ENCODE assay signal across 8 cellular contexts in the genomic region with DNA sequence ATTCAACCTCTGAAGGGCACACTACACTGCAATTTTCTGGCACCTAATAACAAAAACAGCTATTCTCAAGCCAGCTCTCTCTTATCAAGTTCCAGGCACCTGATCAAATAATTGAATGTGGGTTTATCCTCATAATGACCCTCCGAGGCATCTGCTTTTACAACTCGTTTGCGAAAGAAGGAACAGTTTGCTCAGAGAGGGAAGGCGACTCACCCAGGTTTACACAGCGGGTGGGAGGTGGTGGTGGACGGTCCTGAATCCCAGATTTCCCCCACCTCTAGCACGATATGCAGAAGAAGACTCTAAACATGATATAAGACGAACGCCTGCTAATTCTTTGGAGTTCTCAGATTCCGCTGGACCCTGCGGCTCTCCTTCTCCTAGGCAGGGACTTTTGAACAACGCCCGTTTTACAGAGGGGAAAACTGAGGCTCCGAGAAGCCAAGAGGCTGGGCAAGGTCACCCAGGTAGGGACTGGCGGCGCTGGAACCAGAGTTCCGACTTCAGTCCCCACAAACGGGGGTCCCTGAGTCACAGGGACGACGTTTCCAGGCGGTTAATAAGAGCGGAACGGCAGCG. TPM values are rescaled to one million over a fixed set of nuclear protein-coding genes. Genes with fewer than 3 reads are reported as not detected.
A peak's percentile ranks its signal among the peaks of the same experiment; 100 is the strongest.
DNase-seq lines count a peak whose midpoint lies in the region; ATAC-seq and TF ChIP-seq lines count a peak whose summit lies in the region.

No MANE protein-coding gene starts in this region.

- intact Hi-C loops in HCT116 (cut with micrococcal nuclease) = no loop called here

- H3K4me3 ChIP-seq in HCT116 (replicated peaks in 1 of 2; ENCODE audit: low read depth in 1 of 2, low read length in 2 of 2) (peak overlapping the region; percentile 84 to 99), WI38 (ENCODE audit: low read depth, low read length) (peak overlapping the region; percentile 99), smooth muscle cell (peak overlapping the region; percentile 85)

- POLR2A ChIA-PET in HCT116 (lab: Charles Lee) = interaction anchor here (1.1 kb wide), 1 partner anchor 307 kb away, joined by 4 read pairs; the partner anchor contains the start of gene GADD45B

- 3% methylated on average over 24 of the region's 24 CpGs for WGBS in smooth muscle cell (ENCODE audit: low lambda C conversion rate)

- H3K36me3 ChIP-seq in HCT116 (ENCODE audit: control insufficient read depth in 1 of 2, insufficient read depth in 2 of 2, low read length in 2 of 2) = peaks cover 2 to 15% of the 10 kb centered on the region in 2 experiments; a peak in 2 of 4 replicates
- H3K36me3 ChIP-seq in smooth muscle cell (ENCODE audit: low read depth) = no peaks in the 10 kb centered on the region

- H3K9me2 ChIP-seq in HCT116 (ENCODE audit: insufficient read depth) = no peaks in the 10 kb centered on the region

- DNase-seq in HCT116 (ENCODE audit: low read depth, low spot score) (no peak), foreskin keratinocyte (no peak), smooth muscle cell (lab: John Stamatoyannopoulos, UW; ENCODE audit: unreplicated experiment) (no peak), ACHN (no peak), DMS79 treated with DMSO at 0.1 percent for 48 hours (lab: John Stamatoyannopoulos, UW) (no peak)
- no peak for DNase-seq in NK-92 treated with Interleukin-12 subunit alpha and Interleukin-12 subunit beta, amount 100 ng/mL, for 24 hours (lab: John Stamatoyannopoulos, UW)

- no TSS peak for BruUV-seq in HCT116 (replicated peaks; lab: Mats Ljungman, UMichigan)

- TF ChIP-seq RAD21 in HCT116 (IDR thresholded peaks at IDR 0.05; ENCODE audit: low read depth) = no peak

- H3K27me3 ChIP-seq in HCT116 (ENCODE audit: insufficient read depth, low read length) (no peaks in the 10 kb centered on the region), foreskin keratinocyte (no peaks in the 10 kb centered on the region), smooth muscle cell (ENCODE audit: low read depth) (no peaks in the 10 kb centered on the region)

- no peak for TF ChIP-seq POLR2A in HCT116 (IDR thresholded peaks at IDR 0.05; ENCODE audit: borderline replicate concordance, extremely low read depth, insufficient read depth, insufficient read length)

- H3K4me2 ChIP-seq in HCT116 (ENCODE audit: low read length) = peak overlapping the region; percentile 94
- H3K4me2 ChIP-seq in smooth muscle cell = peak overlapping the region; percentile 91

- H4K20me1 ChIP-seq in HCT116 (ENCODE audit: insufficient read depth) = peaks cover 6% of the 10 kb centered on the region; the same call in 1 of the 2 replicates
- peaks cover 50% of the 10 kb centered on the region for H4K20me1 ChIP-seq in smooth muscle cell (ENCODE audit: low read depth)

- RAD21 ChIA-PET in HCT116 (lab: Charles Lee; ENCODE audit: low non-redundant PET in 1 of 2, low total read pairs in 2 of 2, uncharacterized antibody in 2 of 2, unreplicated experiment in 2 of 2) = no interaction called here

- peaks cover 7% of the 10 kb centered on the region for H3F3A ChIP-seq in smooth muscle cell (ENCODE audit: low read depth)

- in situ Hi-C loops in ACHN (cut with HindIII; ENCODE audit: low pct_ligation_motif_present, low pct_unique_long_range_greater_than_20kb, low sequenced_read_pairs) = no loop called here

- ATAC-seq in HCT116 (no peak), foreskin keratinocyte (no peak), HG03280 (IDR thresholded peaks at IDR 0.05; ENCODE audit: unreplicated experiment) (no peak)

- H3K9ac ChIP-seq in HCT116 (ENCODE audit: low read length) = peak overlapping the region; percentile 99
- H3K9ac ChIP-seq in smooth muscle cell (ENCODE audit: low read depth) = peak overlapping the region; percentile 99

- H3K27ac ChIP-seq in HCT116 (ENCODE audit: low read depth, low read length) = peak overlapping the region; percentile 87
- H3K27ac ChIP-seq in foreskin keratinocyte = peak overlapping the region; percentile 87
- H3K27ac ChIP-seq in smooth muscle cell (ENCODE audit: low read depth) = peak overlapping the region; percentile 77

- H3K79me2 ChIP-seq in HCT116 (ENCODE audit: insufficient read depth, low read length) (peaks cover 79% of the 10 kb centered on the region), smooth muscle cell (ENCODE audit: low read depth) (peaks cover 75% of the 10 kb centered on the region)

- H2AFZ ChIP-seq in HCT116 (ENCODE audit: low read depth, low read length, poor library complexity, severe bottlenecking) (no peak overlapping the region), smooth muscle cell (ENCODE audit: low read depth) (peak overlapping the region; percentile 73)

- H3K4me1 ChIP-seq in HCT116 (ENCODE audit: control insufficient read depth in 1 of 2, insufficient read depth in 2 of 2, low read length in 2 of 2) (peaks cover 26 to 42% of the 10 kb centered on the region in 2 experiments), foreskin keratinocyte (peaks cover 5% of the 10 kb centered on the region), smooth muscle cell (ENCODE audit: low read depth) (peaks cover 14% of the 10 kb centered on the region)

- CTCF ChIA-PET in HCT116 (lab: Charles Lee) = interaction anchor here (0.6 to 1.7 kb wide), 3 partner anchors 33 to 134 kb away, joined by 3 to 9 read pairs (median 6); no protein-coding TSS in a partner anchor

- TF ChIP-seq CTCF in HCT116 (IDR thresholded peaks at IDR 0.05 in 2 of 3, conservative IDR thresholded peaks at IDR 0.05 in 1 of 3; ENCODE audit: borderline replicate concordance in 1 of 3, insufficient read depth in 1 of 3, low read depth in 2 of 3, low read length in 2 of 3) = no peak
- no peak for TF ChIP-seq CTCF in WI38 (IDR thresholded peaks at IDR 0.05; ENCODE audit: low read depth, low read length)
- peak; percentile 0 for TF ChIP-seq CTCF in foreskin keratinocyte (conservative IDR thresholded peaks at IDR 0.05)
- TF ChIP-seq CTCF in smooth muscle cell (IDR thresholded peaks at IDR 0.05; ENCODE audit: borderline replicate concordance, insufficient read depth, poor library complexity, severe bottlenecking) = no peak

- H3K9me3 ChIP-seq in HCT116 (ENCODE audit: control insufficient read depth in 1 of 2, insufficient read depth in 1 of 2, low read depth in 1 of 2, low read length in 2 of 2) (no peaks in the 10 kb centered on the region), smooth muscle cell (replicated peaks; ENCODE audit: low read depth) (no peaks in the 10 kb centered on the region)

TF ChIP-seq in HCT116, 20 proteins besides CTCF, POLR2A, EP300 and RAD21:
- TF ChIP-seq EZH2phosphoT487 (IDR thresholded peaks at IDR 0.05; ENCODE audit: borderline replicate concordance) = no peak
- no peak for TF ChIP-seq SP1 (IDR thresholded peaks at IDR 0.05; ENCODE audit: low read depth)
TF ChIP-seq in HCT116: peak in this region for 0.

RNA-seq across cellular contexts. Expression of gene SGTA, which starts 0.6 kb away (rescaled TPM):
- 109 TPM for total RNA-seq in HCT116 (2021; ENCODE audit: unreplicated experiment)
- polyA plus RNA-seq in HCT116 (2012) = 87.8 and 92.7 TPM in 2 replicates
- total RNA-seq in foreskin keratinocyte = 67.5 and 73.8 TPM in 2 replicates
- polyA plus RNA-seq in foreskin keratinocyte = 83.5 and 83.7 TPM in 2 replicates
- 25.5 and 34.4 TPM in 2 replicates for total RNA-seq in smooth muscle cell
- 69.6 and 71.2 TPM in 2 replicates for polyA plus RNA-seq in smooth muscle cell

RNA-seq across cellular contexts. Expression of gene THOP1, which starts 2.9 kb away (rescaled TPM):
- total RNA-seq in HCT116 (2021; ENCODE audit: unreplicated experiment) (201 TPM), foreskin keratinocyte (113 and 136 TPM in 2 replicates), smooth muscle cell (40.5 and 42.5 TPM in 2 replicates)
- 208 and 220 TPM in 2 replicates for polyA plus RNA-seq in HCT116 (2012)
- polyA plus RNA-seq in foreskin keratinocyte (109 and 115 TPM in 2 replicates), smooth muscle cell (65.6 and 68.7 TPM in 2 replicates)

RNA-seq across cellular contexts. Expression of gene ZNF554, which starts 37.2 kb away (rescaled TPM):
- total RNA-seq in HCT116 (2021; ENCODE audit: unreplicated experiment) (4.0 TPM), foreskin keratinocyte (2.3 and 2.7 TPM in 2 replicates), smooth muscle cell (3.0 and 4.8 TPM in 2 replicates)
- 1.8 and 2.4 TPM in 2 replicates for polyA plus RNA-seq in HCT116 (2012)
- polyA plus RNA-seq in foreskin keratinocyte (1.2 and 1.4 TPM in 2 replicates), smooth muscle cell (2.3 and 4.6 TPM in 2 replicates)

RNA-seq across cellular contexts. Expression of gene SLC39A3, which starts 42.6 kb away (rescaled TPM):
- 39.1 TPM for total RNA-seq in HCT116 (2021; ENCODE audit: unreplicated experiment)
- 34.0 and 43.9 TPM in 2 replicates for polyA plus RNA-seq in HCT116 (2012)
- total RNA-seq in foreskin keratinocyte = 29.6 and 30.8 TPM in 2 replicates
- 42.4 and 43.3 TPM in 2 replicates for polyA plus RNA-seq in foreskin keratinocyte
- 24.2 and 25.2 TPM in 2 replicates for total RNA-seq in smooth muscle cell
- polyA plus RNA-seq in smooth muscle cell = 46.1 and 56.1 TPM in 2 replicates

RNA-seq across cellular contexts. Expression of gene ZNF555, which starts 58.8 kb away (rescaled TPM):
- total RNA-seq in HCT116 (2021; ENCODE audit: unreplicated experiment) (4.5 TPM), foreskin keratinocyte (4.3 and 4.4 TPM in 2 replicates), smooth muscle cell (4.9 and 10.0 TPM in 2 replicates)
- polyA plus RNA-seq in HCT116 (2012) = 1.2 and 2.1 TPM in 2 replicates
- polyA plus RNA-seq in foreskin keratinocyte (1.7 and 2.4 TPM in 2 replicates), smooth muscle cell (3.2 and 6.1 TPM in 2 replicates)
